Comparison of ENCODE assay signal across 6 cellular contexts in the genomic region with DNA sequence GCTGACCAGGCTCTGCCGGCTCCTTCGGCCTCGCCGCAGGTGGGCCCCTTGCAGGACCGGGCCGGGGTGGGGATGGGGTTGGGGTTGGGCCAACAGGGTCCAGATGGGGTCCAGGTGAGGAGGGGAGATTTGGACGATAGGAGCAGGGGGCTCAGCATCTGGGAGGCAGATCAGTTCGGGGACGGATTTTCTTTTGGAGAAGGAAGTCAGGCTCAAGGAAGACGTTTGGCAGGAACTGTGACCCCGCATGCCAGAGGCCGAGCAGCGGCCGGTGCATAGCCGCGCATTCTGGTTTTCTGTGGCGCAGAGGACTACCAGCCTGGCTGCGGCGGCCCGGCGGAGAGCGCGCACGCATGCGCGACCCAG.
A peak's percentile ranks its signal among the peaks of the same experiment; 100 is the strongest.
DNase-seq lines count a peak whose midpoint lies in the region; ATAC-seq lines count a peak whose summit lies in the region.

No MANE protein-coding gene starts in this region.

- H3K9ac ChIP-seq in HUES48 (ENCODE audit: low read depth, low read length): peak overlapping the region; percentile 68
- peak overlapping the region; percentile 94 to 100 for H3K9ac ChIP-seq in duodenal mucosa (ENCODE audit: low read depth in 1 of 2, low read length in 2 of 2)
- H3K9ac ChIP-seq in rectal smooth muscle tissue (ENCODE audit: low read length): peak overlapping the region; percentile 96

- ATAC-seq in HG02885 (IDR thresholded peaks at IDR 0.05; ENCODE audit: poor library complexity, unreplicated experiment): no peak

- DNase-seq in NCI-H748 (lab: John Stamatoyannopoulos, UW; ENCODE audit: unreplicated experiment) (no peak), ACHN (no peak)

- H3K4me3 ChIP-seq in HUES48 (ENCODE audit: low read depth, low read length) (peak overlapping the region; percentile 95), duodenal mucosa (ENCODE audit: low read depth in 1 of 2, low read length in 2 of 2) (peak overlapping the region; percentile 76 to 84), rectal smooth muscle tissue (ENCODE audit: low read length) (peak overlapping the region; percentile 90)

- H3K9me3 ChIP-seq in HUES48 (ENCODE audit: control insufficient read depth, insufficient read depth, low read length) (no peaks in the 10 kb centered on the region), duodenal mucosa (ENCODE audit: control insufficient read depth in 1 of 2, low read length in 2 of 2) (no peaks in the 10 kb centered on the region)

- peak overlapping the region; percentile 97 for H3K27ac ChIP-seq in HUES48 (ENCODE audit: low read depth, low read length)
- H3K27ac ChIP-seq in duodenal mucosa (ENCODE audit: low read depth, low read length): peak overlapping the region; percentile 100
- peak overlapping the region; percentile 100 for H3K27ac ChIP-seq in rectal smooth muscle tissue (ENCODE audit: low read depth, low read length)

- H3K4me1 ChIP-seq in HUES48 (ENCODE audit: control insufficient read depth, insufficient read depth, low read length): peaks cover 14% of the 10 kb centered on the region
- peaks cover 39 to 47% of the 10 kb centered on the region in 2 donors for H3K4me1 ChIP-seq in duodenal mucosa (ENCODE audit: control insufficient read depth in 1 of 2, insufficient read depth in 2 of 2, low read length in 2 of 2)
- peaks cover 36% of the 10 kb centered on the region for H3K4me1 ChIP-seq in rectal smooth muscle tissue (ENCODE audit: control insufficient read depth, insufficient read depth, low read length)

- H3K27me3 ChIP-seq in HUES48 (ENCODE audit: control insufficient read depth, insufficient read depth, low read length): no peaks in the 10 kb centered on the region
- H3K27me3 ChIP-seq in duodenal mucosa (ENCODE audit: control insufficient read depth in 1 of 2, insufficient read depth in 2 of 2, low read length in 2 of 2): no peaks in the 10 kb centered on the region
- no peaks in the 10 kb centered on the region for H3K27me3 ChIP-seq in rectal smooth muscle tissue (ENCODE audit: control insufficient read depth, insufficient read depth, low read length)

- H3K36me3 ChIP-seq in HUES48 (ENCODE audit: control insufficient read depth, insufficient read depth, low read length) (peaks cover 30% of the 10 kb centered on the region), duodenal mucosa (ENCODE audit: control insufficient read depth in 1 of 2, insufficient read depth in 2 of 2, low read length in 2 of 2) (peaks cover 19 to 28% of the 10 kb centered on the region in 2 donors), rectal smooth muscle tissue (ENCODE audit: control insufficient read depth, insufficient read depth, low read length) (peaks cover 27% of the 10 kb centered on the region)

- in situ Hi-C loops in ACHN (cut with HindIII; ENCODE audit: low pct_ligation_motif_present, low pct_unique_long_range_greater_than_20kb, low sequenced_read_pairs): no loop called here
